In genomic region chr22:31104869-31105268, GRCh38 we compare ENCODE assay signal across 12 cellular contexts. TPM values are rescaled to one million over a fixed set of nuclear protein-coding genes. Genes with fewer than 3 reads are reported as not detected.
A peak's percentile ranks its signal among the peaks of the same experiment; 100 is the strongest.
DNase-seq lines count a peak whose midpoint lies in the region; ATAC-seq, FAIRE-seq and TF ChIP-seq lines count a peak whose summit lies in the region.
"Had no signal": no experiment of that assay in that cellular context is flagged by ENCODE, and none has a peak within 500 bp of the region (broad histone marks: within the 10 kb centered on the region; RNA-seq: fewer than 3 reads in every experiment).

No MANE protein-coding gene starts in this region.

- no peaks in the 10 kb centered on the region for H3K9me3 Mint-ChIP-seq in natural killer cell treated with Interleukin-12 subunit alpha and Interleukin-12 subunit beta and Interleukin-15 and Interleukin-18, amount 100 ng/mL, for 72 hours
- H3K9me3 Mint-ChIP-seq in natural killer cell = no peaks in the 10 kb centered on the region

- intact Hi-C loops in natural killer cell (cut with micrococcal nuclease) = loop anchor here (5.0 kb wide), 1 partner anchor 167 kb away; no protein-coding TSS in a partner anchor

- H3K9me3 ChIP-seq in muscle layer of duodenum (ENCODE audit: control insufficient read depth in 1 of 2, low read length in 2 of 2) = no peaks in the 10 kb centered on the region
- H3K9me3 ChIP-seq: BLaER1 had no signal

- peak overlapping the region; percentile 95 for H3K27ac ChIP-seq in muscle layer of duodenum (ENCODE audit: low read length)
- H3K27ac ChIP-seq: BLaER1 had no signal

- FAIRE-seq in RCC 7860 (lab: Jason Lieb, UNC) = no peak

- peaks cover 16 to 57% of the 10 kb centered on the region in 2 donors for H3K4me1 ChIP-seq in muscle layer of duodenum (ENCODE audit: control insufficient read depth in 1 of 2, insufficient read depth in 2 of 2, low read length in 2 of 2)

- no peak overlapping the region for H3K4me3 Mint-ChIP-seq in natural killer cell treated with Interleukin-12 subunit alpha and Interleukin-12 subunit beta and Interleukin-15 and Interleukin-18, amount 100 ng/mL, for 72 hours
- H3K4me3 Mint-ChIP-seq in natural killer cell = no peak overlapping the region

- no peak overlapping the region for H3K27ac Mint-ChIP-seq in natural killer cell treated with Interleukin-12 subunit alpha and Interleukin-12 subunit beta and Interleukin-15 and Interleukin-18, amount 100 ng/mL, for 72 hours
- no peak overlapping the region for H3K27ac Mint-ChIP-seq in natural killer cell

- peak overlapping the region in 1 of 2 donors; percentile 82 for H3K4me3 ChIP-seq in muscle layer of duodenum (ENCODE audit: low read depth in 1 of 2, low read length in 2 of 2)
- H3K4me3 ChIP-seq: BLaER1 had no signal

- no peaks in the 10 kb centered on the region for H3K27me3 ChIP-seq in muscle layer of duodenum (ENCODE audit: low read depth, low read length)
- H3K27me3 ChIP-seq: BLaER1 had no signal

- DNase-seq in natural killer cell treated with Interleukin-12 subunit alpha and Interleukin-12 subunit beta and Interleukin-15 and Interleukin-18, amount 100 ng/mL, for 72 hours (ENCODE audit: low spot score) = peak; percentile 48
- DNase-seq in natural killer cell = no peak
- DNase-seq in erythroblast (lab: John Stamatoyannopoulos, UW) = peak; percentile 55 to 64
- no peak for DNase-seq in DMS 273 treated with DMSO at 0.1 percent for 48 hours (lab: John Stamatoyannopoulos, UW)
- DNase-seq in stimulated activated naive CD4-positive, alpha-beta T cell (lab: John Stamatoyannopoulos, UW) = no peak
- no peak for DNase-seq in COR-L47 (lab: John Stamatoyannopoulos, UW)
- DNase-seq in RCC 7860 (ENCODE audit: low spot score) = no peak
- DNase-seq: NCI-H524 treated with DMSO at 0.1 percent for 48 hours had no signal

- no peak for TF ChIP-seq POLR2A in erythroblast (IDR thresholded peaks at IDR 0.05; ENCODE audit: low read length)

- no peaks in the 10 kb centered on the region for H3K36me3 Mint-ChIP-seq in natural killer cell treated with Interleukin-12 subunit alpha and Interleukin-12 subunit beta and Interleukin-15 and Interleukin-18, amount 100 ng/mL, for 72 hours
- no peaks in the 10 kb centered on the region for H3K36me3 Mint-ChIP-seq in natural killer cell

- H3K4me1 Mint-ChIP-seq in natural killer cell treated with Interleukin-12 subunit alpha and Interleukin-12 subunit beta and Interleukin-15 and Interleukin-18, amount 100 ng/mL, for 72 hours (ENCODE audit: low read depth in 2 of 2) = peaks cover 10 to 12% of the 10 kb centered on the region in 2 donors
- H3K4me1 Mint-ChIP-seq in natural killer cell = peaks cover 7 to 18% of the 10 kb centered on the region in 2 donors

- ATAC-seq in natural killer cell treated with Interleukin-12 subunit alpha and Interleukin-12 subunit beta and Interleukin-15 and Interleukin-18, amount 100 ng/mL, for 72 hours = no peak
- no peak for ATAC-seq in natural killer cell

- peaks cover 16 to 28% of the 10 kb centered on the region in 2 donors for H3K36me3 ChIP-seq in muscle layer of duodenum (ENCODE audit: control insufficient read depth in 1 of 2, insufficient read depth in 2 of 2, low read length in 2 of 2)

- TF ChIP-seq CTCF in natural killer cell (IDR thresholded peaks at IDR 0.05) = no peak

- no peaks in the 10 kb centered on the region for H3K27me3 Mint-ChIP-seq in natural killer cell treated with Interleukin-12 subunit alpha and Interleukin-12 subunit beta and Interleukin-15 and Interleukin-18, amount 100 ng/mL, for 72 hours
- H3K27me3 Mint-ChIP-seq in natural killer cell (ENCODE audit: low read depth in 2 of 2) = no peaks in the 10 kb centered on the region

RNA-seq across cellular contexts. Expression of gene SELENOM, which starts 2.5 kb away (rescaled TPM):
- total RNA-seq in natural killer cell treated with Interleukin-12 subunit alpha and Interleukin-12 subunit beta and Interleukin-15 and Interleukin-18, amount 100 ng/mL, for 72 hours = 1 to 10 TPM; 4.4 to 6.0 TPM
- total RNA-seq in natural killer cell = 10 to 100 TPM in 2 of 3 donors, 1 to 10 TPM in 1; 8.1 to 14.0 (median 10.6) TPM

RNA-seq across cellular contexts. Expression of gene INPP5J, which starts 17.9 kb away (rescaled TPM):
- total RNA-seq in natural killer cell treated with Interleukin-12 subunit alpha and Interleukin-12 subunit beta and Interleukin-15 and Interleukin-18, amount 100 ng/mL, for 72 hours = under 1 TPM in 1 of 2 donors, not detected in 1; 0.19 TPM
- not detected for total RNA-seq in natural killer cell

RNA-seq across cellular contexts. Expression of gene SMTN, which starts 23.8 kb away (rescaled TPM):
- 10 to 100 TPM; 17.2 to 19.9 TPM for total RNA-seq in natural killer cell treated with Interleukin-12 subunit alpha and Interleukin-12 subunit beta and Interleukin-15 and Interleukin-18, amount 100 ng/mL, for 72 hours
- total RNA-seq in natural killer cell = 1 to 10 TPM; 2.1 to 4.3 (median 3.6) TPM

RNA-seq across cellular contexts. Expression of gene PLA2G3, which starts 35.4 kb away (rescaled TPM):
- not detected for total RNA-seq in natural killer cell treated with Interleukin-12 subunit alpha and Interleukin-12 subunit beta and Interleukin-15 and Interleukin-18, amount 100 ng/mL, for 72 hours
- not detected for total RNA-seq in natural killer cell
- total RNA-seq: glomerular endothelial cell, LHCN-M2 had no signal

RNA-seq across cellular contexts. Expression of gene RNF185, which starts 55.1 kb away (rescaled TPM):
- total RNA-seq in natural killer cell treated with Interleukin-12 subunit alpha and Interleukin-12 subunit beta and Interleukin-15 and Interleukin-18, amount 100 ng/mL, for 72 hours = 10 to 100 TPM; 22.1 to 31.2 TPM
- 10 to 100 TPM; 12.4 to 15.0 (median 13.2) TPM for total RNA-seq in natural killer cell

Comparison
In these comparisons a context has a peak if more than half of its experiments do, and no peak if none do; other contexts are left out.
1. DNase-seq: peak in natural killer cell treated with Interleukin-12 subunit alpha and Interleukin-12 subunit beta and Interleukin-15 and Interleukin-18, amount 100 ng/mL, for 72 hours (single experiment) and erythroblast (2 of 2); none in natural killer cell (single experiment), DMS 273 treated with DMSO at 0.1 percent for 48 hours (single experiment), stimulated activated naive CD4-positive, alpha-beta T cell (0 of 6), COR-L47 (single experiment) and RCC 7860 (single experiment).